1 cellular context compared by ENCODE assay signal in the genomic region with DNA sequence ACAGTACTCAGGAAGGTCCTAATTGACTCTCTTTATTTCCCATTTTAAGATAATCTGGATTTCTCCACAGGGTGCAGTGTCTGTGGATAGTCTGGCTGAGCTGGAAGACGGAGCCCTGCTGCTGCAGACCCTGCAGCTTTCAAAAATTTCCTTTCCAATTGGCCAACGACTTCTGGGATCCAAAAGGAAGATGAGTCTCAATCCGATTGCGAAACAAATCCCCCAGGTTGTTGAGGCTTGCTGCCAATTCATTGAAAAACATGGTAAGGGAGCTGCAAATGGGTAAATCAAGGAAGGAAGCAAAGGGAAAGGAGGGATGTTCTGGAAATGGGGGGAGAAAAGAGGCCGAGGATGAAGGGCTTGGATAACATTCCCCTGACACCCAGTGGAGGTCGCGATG.
TF ChIP-seq lines count a peak whose summit lies in the region.

No MANE protein-coding gene starts in this region.

TF ChIP-seq in WTC11, 78 proteins besides CTCF, POLR2A, EP300 and RAD21 (continued from another document):
- TF ChIP-seq SMAD3 (CRISPR knock-in tag; IDR thresholded peaks at IDR 0.05; ENCODE audit: borderline replicate concordance) (no peak), SP1 (CRISPR knock-in tag; conservative IDR thresholded peaks at IDR 0.05) (no peak), SMAD4 (CRISPR knock-in tag; IDR thresholded peaks at IDR 0.05) (no peak), TP53 (CRISPR knock-in tag; IDR thresholded peaks at IDR 0.05) (no peak), HMGA2 (CRISPR knock-in tag; IDR thresholded peaks at IDR 0.05) (no peak)
- TF ChIP-seq, protein P1, sequence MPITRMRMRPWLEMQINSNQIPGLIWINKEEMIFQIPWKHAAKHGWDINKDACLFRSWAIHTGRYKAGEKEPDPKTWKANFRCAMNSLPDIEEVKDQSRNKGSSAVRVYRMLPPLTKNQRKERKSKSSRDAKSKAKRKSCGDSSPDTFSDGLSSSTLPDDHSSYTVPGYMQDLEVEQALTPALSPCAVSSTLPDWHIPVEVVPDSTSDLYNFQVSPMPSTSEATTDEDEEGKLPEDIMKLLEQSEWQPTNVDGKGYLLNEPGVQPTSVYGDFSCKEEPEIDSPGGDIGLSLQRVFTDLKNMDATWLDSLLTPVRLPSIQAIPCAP (CRISPR knock-in tag; IDR thresholded peaks at IDR 0.05): no peak
TF ChIP-seq in WTC11: peak in this region for 0.
